ENCODE assay signal across 26 cellular contexts in genomic region chrX:69119122-69119521, GRCh38.
"Had no signal": no experiment of that assay in that cellular context is flagged by ENCODE, and none has a peak within 500 bp of the region (broad histone marks: within the 10 kb centered on the region; RNA-seq: fewer than 3 reads in every experiment).

No MANE protein-coding gene starts in this region.

- H3K27ac ChIP-seq: breast epithelium, colonic mucosa, dorsolateral prefrontal cortex, esophagus muscularis mucosa, gastroesophageal sphincter, left ventricle myocardium inferior, pancreas, psoas muscle, upper lobe of left lung had no signal

- H3K36me3 ChIP-seq: adrenal gland, breast epithelium, colonic mucosa, esophagus muscularis mucosa, gastroesophageal sphincter, left ventricle myocardium inferior, pancreas, upper lobe of left lung had no signal

- H3K9me3 ChIP-seq: adrenal gland, breast epithelium, colonic mucosa, esophagus muscularis mucosa, gastroesophageal sphincter, left ventricle myocardium inferior, pancreas, psoas muscle, upper lobe of left lung had no signal

- H3K27me3 ChIP-seq: colonic mucosa, esophagus muscularis mucosa, gastroesophageal sphincter, pancreas, upper lobe of left lung had no signal

- ATAC-seq: activated CD4-positive, alpha-beta T cell treated with anti-CD3 and anti-CD28 coated beads for 36 hours; activated T-helper 17 cell treated with anti-CD3 and anti-CD28 coated beads, Interleukin-2, amount 50 U/mL, for 72 hours; effector memory CD8-positive, alpha-beta T cell; gastroesophageal sphincter; natural killer cell; pancreas; psoas muscle; right cardiac atrium; stimulated activated naive CD8-positive, alpha-beta T cell treated with anti-CD3 and anti-CD28 coated beads, Interleukin-15, Interleukin-2, amounts not matched to agents 100 U/mL and 50 U/mL, for 24 hours; T-cell had no signal

- H3K4me1 ChIP-seq: adrenal gland, breast epithelium, colonic mucosa, esophagus muscularis mucosa, gastroesophageal sphincter, left ventricle myocardium inferior, pancreas, psoas muscle, upper lobe of left lung had no signal

- H3K4me3 ChIP-seq: adrenal gland, breast epithelium, colonic mucosa, dorsolateral prefrontal cortex, esophagus muscularis mucosa, gastroesophageal sphincter, left ventricle myocardium inferior, pancreas, psoas muscle, upper lobe of left lung had no signal

- DNase-seq: activated CD4-positive, alpha-beta T cell treated with anti-CD3 and anti-CD28 coated beads for 36 hours; activated CD4-positive, alpha-beta T cell treated with anti-CD3 and anti-CD28 coated beads, Interleukin-2, amount 50 U/mL, for 4 hours; activated CD8-positive, alpha-beta memory T cell treated with anti-CD3 and anti-CD28 coated beads for 24 hours; activated CD8-positive, alpha-beta memory T cell treated with anti-CD3 and anti-CD28 coated beads, Interleukin-2, amount 50 U/mL, for 4 hours; activated T-cell treated with anti-CD3 and anti-CD28 coated beads, Interleukin-2, amount 50 U/mL, for 24 hours; adrenal gland; colonic mucosa; dorsolateral prefrontal cortex; effector memory CD8-positive, alpha-beta T cell; head of caudate nucleus; immature natural killer cell; kidney glomerular epithelial cell; left ventricle myocardium inferior; natural killer cell; psoas muscle; right cardiac atrium; stimulated activated CD4-positive, alpha-beta T cell treated with anti-CD3 and anti-CD28 coated beads, Interleukin-12 subunit alpha, Interleukin-12 subunit beta, amount 100 ng/mL, for 4 hours; stimulated activated CD4-positive, alpha-beta T cell treated with anti-CD3 and anti-CD28 coated beads, Interleukin-4, amount 100 ng/mL, for 4 hours; stimulated activated naive CD8-positive, alpha-beta T cell treated with anti-CD3 and anti-CD28 coated beads, Interleukin-15, Interleukin-2, amounts not matched to agents 100 U/mL and 50 U/mL, for 24 hours; T-cell; upper lobe of left lung had no signal
